Comparison of ENCODE assay signal across 21 cellular contexts in the genomic region with DNA sequence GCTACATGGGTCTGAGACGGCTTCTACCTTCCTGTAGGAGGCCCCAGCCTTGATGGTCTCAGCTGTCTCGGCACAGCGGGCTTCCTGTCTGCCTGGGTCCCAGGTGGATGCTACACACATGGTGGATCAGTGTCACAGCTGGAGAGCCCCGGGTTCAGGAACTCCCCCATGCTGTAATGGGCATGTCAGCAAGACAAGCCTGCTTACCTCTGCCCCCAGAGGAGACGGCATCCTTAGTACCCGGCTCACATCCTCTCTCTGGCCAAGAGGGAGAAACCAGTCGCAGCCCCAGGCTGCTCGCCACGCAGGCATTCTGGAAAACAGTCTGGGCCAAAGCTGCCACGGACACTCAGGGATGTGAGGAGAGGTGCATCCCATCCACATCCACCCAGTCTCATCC. TPM values are rescaled to one million over a fixed set of nuclear protein-coding genes. Genes with fewer than 3 reads are reported as not detected.
DNase-seq lines count a peak whose midpoint lies in the region; ATAC-seq, FAIRE-seq and TF ChIP-seq lines count a peak whose summit lies in the region.
"Had no signal": no experiment of that assay in that cellular context is flagged by ENCODE, and none has a peak within 500 bp of the region (broad histone marks: within the 10 kb centered on the region; RNA-seq: fewer than 3 reads in every experiment).

No MANE protein-coding gene starts in this region.

- TF ChIP-seq CTCF in natural killer cell (IDR thresholded peaks at IDR 0.05) (no peak), kidney (IDR thresholded peaks at IDR 0.05; ENCODE audit: borderline replicate concordance, extremely low read depth, insufficient read depth) (no peak), uterus (IDR thresholded peaks at IDR 0.05) (no peak), mesothelial cell of epicardium (IDR thresholded peaks at IDR 0.05; ENCODE audit: unreplicated experiment) (no peak)
- no peak for TF ChIP-seq CTCF in CD8-positive, alpha-beta T cell (IDR thresholded peaks at IDR 0.05)

- H3K4me3 ChIP-seq in kidney (ENCODE audit: low read length in 2 of 2), result no peak overlapping the region
- no peak overlapping the region for H3K4me3 ChIP-seq in uterus
- no peak overlapping the region for H3K4me3 ChIP-seq in CD8-positive, alpha-beta T cell (ENCODE audit: low read depth, low read length)

- no peak for ATAC-seq in natural killer cell treated with Interleukin-12 subunit alpha and Interleukin-12 subunit beta and Interleukin-15 and Interleukin-18, amount 100 ng/mL, for 72 hours
- no peak for ATAC-seq in natural killer cell
- ATAC-seq in CD8-positive, alpha-beta T cell, result no peak

- H3K27ac ChIP-seq in kidney (ENCODE audit: low read depth in 2 of 2, low read length in 2 of 2), result no peak overlapping the region
- H3K27ac ChIP-seq in uterus, result peak overlapping the region; percentile 91 to 95
- no peak overlapping the region for H3K27ac ChIP-seq in CD8-positive, alpha-beta T cell (ENCODE audit: low read depth, low read length)

- H3K4me1 ChIP-seq in kidney (ENCODE audit: control insufficient read depth in 1 of 2, insufficient read depth in 1 of 2, low read depth in 1 of 2, low read length in 2 of 2), result no peaks in the 10 kb centered on the region
- peaks cover 22 to 29% of the 10 kb centered on the region in 2 donors for H3K4me1 ChIP-seq in uterus
- H3K4me1 ChIP-seq in CD8-positive, alpha-beta T cell (ENCODE audit: insufficient read depth, low read length), result peaks cover 10% of the 10 kb centered on the region

- CTCF ChIA-PET in CD8-positive, alpha-beta T cell (lab: Charles Lee), result no interaction called here

- peaks cover 23 to 35% of the 10 kb centered on the region in 2 donors for H3K4me1 Mint-ChIP-seq in natural killer cell treated with Interleukin-12 subunit alpha and Interleukin-12 subunit beta and Interleukin-15 and Interleukin-18, amount 100 ng/mL, for 72 hours (ENCODE audit: low read depth in 2 of 2)
- H3K4me1 Mint-ChIP-seq in natural killer cell (peaks cover 25 to 41% of the 10 kb centered on the region in 2 donors), mesothelial cell of epicardium (no peaks in the 10 kb centered on the region)
- peaks cover 48% of the 10 kb centered on the region for H3K4me1 Mint-ChIP-seq in CD8-positive, alpha-beta T cell (ENCODE audit: low read depth)

- H3K9me3 Mint-ChIP-seq in natural killer cell treated with Interleukin-12 subunit alpha and Interleukin-12 subunit beta and Interleukin-15 and Interleukin-18, amount 100 ng/mL, for 72 hours, result no peaks in the 10 kb centered on the region
- H3K9me3 Mint-ChIP-seq in natural killer cell, result no peaks in the 10 kb centered on the region
- no peaks in the 10 kb centered on the region for H3K9me3 Mint-ChIP-seq in CD8-positive, alpha-beta T cell
- no peaks in the 10 kb centered on the region for H3K9me3 Mint-ChIP-seq in mesothelial cell of epicardium

- DNase-seq in natural killer cell treated with Interleukin-12 subunit alpha and Interleukin-12 subunit beta and Interleukin-15 and Interleukin-18, amount 100 ng/mL, for 72 hours (ENCODE audit: low spot score), result peak; percentile 26
- DNase-seq in natural killer cell (no peak), RPMI8226 (peak; percentile 34), kidney (peak; percentile 68), uterus (no peak), mesothelial cell of epicardium (ENCODE audit: low spot score in 2 of 2, unreplicated experiment in 2 of 2) (no peak), GM12891 (ENCODE audit: insufficient read length, low spot score) (no peak)
- no peak for DNase-seq in CD8-positive, alpha-beta T cell
- DNase-seq: DMS53, H7, KBM-7, MV-4-11, NCI-H1105 treated with DMSO at 0.1 percent for 48 hours, NCI-H1930, NCI-H2107, NCI-H446 treated with DMSO at 0.1 percent for 48 hours, NCI-H526, SHP77 treated with DMSO at 0.1 percent for 48 hours had no signal

- H3K36me3 ChIP-seq in kidney (ENCODE audit: control insufficient read depth in 1 of 2, insufficient read depth in 2 of 2, low read length in 2 of 2) (peaks cover 8% of the 10 kb centered on the region in 2 donors), uterus (no peaks in the 10 kb centered on the region)
- peaks cover 14% of the 10 kb centered on the region for H3K36me3 ChIP-seq in CD8-positive, alpha-beta T cell (ENCODE audit: insufficient read depth, low read length)

- intact Hi-C loops in natural killer cell (cut with micrococcal nuclease), result no loop called here
- intact Hi-C loops in kidney (cut with DNase I), result no loop called here
- intact Hi-C loops in uterus (cut with DNase I; ENCODE audit: low total_unique reads), result no loop called here
- intact Hi-C loops in CD8-positive, alpha-beta T cell (cut with DNase I, micrococcal nuclease), result no loop called here

- peaks cover 6% of the 10 kb centered on the region for H3K36me3 Mint-ChIP-seq in natural killer cell treated with Interleukin-12 subunit alpha and Interleukin-12 subunit beta and Interleukin-15 and Interleukin-18, amount 100 ng/mL, for 72 hours
- H3K36me3 Mint-ChIP-seq in natural killer cell (no peaks in the 10 kb centered on the region), mesothelial cell of epicardium (peaks cover 6% of the 10 kb centered on the region)
- H3K36me3 Mint-ChIP-seq in CD8-positive, alpha-beta T cell, result peaks cover 38% of the 10 kb centered on the region

- no peak for FAIRE-seq in kidney (lab: Jason Lieb, UNC)
- no peak for FAIRE-seq in GM12891 (lab: Jason Lieb, UNC)
- FAIRE-seq: D721Med, HTR-8/SVneo had no signal

- H3K27me3 Mint-ChIP-seq in natural killer cell treated with Interleukin-12 subunit alpha and Interleukin-12 subunit beta and Interleukin-15 and Interleukin-18, amount 100 ng/mL, for 72 hours, result no peaks in the 10 kb centered on the region
- H3K27me3 Mint-ChIP-seq in natural killer cell (ENCODE audit: low read depth in 2 of 2), result no peaks in the 10 kb centered on the region
- H3K27me3 Mint-ChIP-seq in CD8-positive, alpha-beta T cell (ENCODE audit: low read depth), result no peaks in the 10 kb centered on the region
- H3K27me3 Mint-ChIP-seq in mesothelial cell of epicardium (ENCODE audit: low read depth), result no peaks in the 10 kb centered on the region
- H3K27me3 Mint-ChIP-seq: B cell had no signal

- POLR2A ChIA-PET in CD8-positive, alpha-beta T cell (lab: Charles Lee), result no interaction called here

- H3K9me3 ChIP-seq in kidney (ENCODE audit: control insufficient read depth in 1 of 2, low read length in 2 of 2), result no peaks in the 10 kb centered on the region
- no peaks in the 10 kb centered on the region for H3K9me3 ChIP-seq in uterus
- H3K9me3 ChIP-seq in CD8-positive, alpha-beta T cell (ENCODE audit: low read length), result no peaks in the 10 kb centered on the region

- no peak overlapping the region for H3K9ac ChIP-seq in kidney (ENCODE audit: low read length in 2 of 2)

- H3K4me3 Mint-ChIP-seq in natural killer cell treated with Interleukin-12 subunit alpha and Interleukin-12 subunit beta and Interleukin-15 and Interleukin-18, amount 100 ng/mL, for 72 hours, result no peak overlapping the region
- H3K4me3 Mint-ChIP-seq in natural killer cell, result no peak overlapping the region
- no peak overlapping the region for H3K4me3 Mint-ChIP-seq in CD8-positive, alpha-beta T cell
- H3K4me3 Mint-ChIP-seq in mesothelial cell of epicardium, result no peak overlapping the region
- H3K4me3 Mint-ChIP-seq: B cell had no signal

- no peaks in the 10 kb centered on the region for H3K27me3 ChIP-seq in uterus
- no peaks in the 10 kb centered on the region for H3K27me3 ChIP-seq in CD8-positive, alpha-beta T cell (ENCODE audit: insufficient read depth, low read length)

- no peak overlapping the region for H3K27ac Mint-ChIP-seq in natural killer cell treated with Interleukin-12 subunit alpha and Interleukin-12 subunit beta and Interleukin-15 and Interleukin-18, amount 100 ng/mL, for 72 hours
- H3K27ac Mint-ChIP-seq in natural killer cell (no peak overlapping the region), mesothelial cell of epicardium (no peak overlapping the region)
- no peak overlapping the region for H3K27ac Mint-ChIP-seq in CD8-positive, alpha-beta T cell
- H3K27ac Mint-ChIP-seq: B cell had no signal

- no peak for TF ChIP-seq POLR2A in uterus (IDR thresholded peaks at IDR 0.05)
- no peak for TF ChIP-seq POLR2A in GM12891 (IDR thresholded peaks at IDR 0.05; ENCODE audit: low read depth, low read length)

TF ChIP-seq in GM12891, 5 proteins besides CTCF, POLR2A, EP300 and RAD21:
- TF ChIP-seq SPI1 (IDR thresholded peaks at IDR 0.05; ENCODE audit: low read depth, low read length), result no peak
- no peak for TF ChIP-seq TAF1 (IDR thresholded peaks at IDR 0.05; ENCODE audit: low read depth, low read length)
- TF ChIP-seq PAX5 (IDR thresholded peaks at IDR 0.05; ENCODE audit: insufficient read depth, low read length, severe bottlenecking), result no peak
- TF ChIP-seq POLR2AphosphoS5 (IDR thresholded peaks at IDR 0.05; ENCODE audit: low read depth, low read length), result no peak
- TF ChIP-seq POU2F2 (IDR thresholded peaks at IDR 0.05; ENCODE audit: low read depth, low read length), result no peak

RNA-seq across cellular contexts. Expression of a gene that starts 10.3 kb away (rescaled TPM):
- 10 to 100 TPM; 23.5 to 32.5 TPM for total RNA-seq in natural killer cell treated with Interleukin-12 subunit alpha and Interleukin-12 subunit beta and Interleukin-15 and Interleukin-18, amount 100 ng/mL, for 72 hours
- total RNA-seq in natural killer cell (10 to 100 TPM; 19.0 to 24.2 (median 23.1) TPM), kidney (32.4 TPM), uterus (10 to 100 TPM; 33.3 to 75.5 (median 55.2) TPM), mesothelial cell of epicardium (41.6 to 42.6 TPM (median 41.8 TPM) in 3 replicates)
- polyA plus RNA-seq in kidney (ENCODE audit: insufficient read depth, low read depth, low replicate concordance), result 31.6 TPM
- 10 to 100 TPM; 11.0 to 13.8 TPM for total RNA-seq in CD8-positive, alpha-beta T cell
- polyA plus RNA-seq in GM12891 (2012; ENCODE audit: low read depth, missing spikeins), result 21.8 TPM

RNA-seq across cellular contexts. Expression of a gene that starts 10.5 kb away (rescaled TPM):
- total RNA-seq in natural killer cell treated with Interleukin-12 subunit alpha and Interleukin-12 subunit beta and Interleukin-15 and Interleukin-18, amount 100 ng/mL, for 72 hours, result 10 to 100 TPM; 17.3 to 34.0 TPM
- 10 to 100 TPM in 2 of 3 donors, 1 to 10 TPM in 1; 8.8 to 12.4 (median 12.3) TPM for total RNA-seq in natural killer cell
- 15.9 TPM for total RNA-seq in kidney
- polyA plus RNA-seq in kidney (ENCODE audit: insufficient read depth, low read depth, low replicate concordance), result 12.6 TPM
- 10 to 100 TPM in 2 of 4 donors, 1 to 10 TPM in 2; 5.0 to 29.6 (median 15.7) TPM for total RNA-seq in uterus
- 1 to 10 TPM; 7.4 to 9.5 TPM for total RNA-seq in CD8-positive, alpha-beta T cell
- 20.6 to 26.4 TPM (median 20.8 TPM) in 3 replicates for total RNA-seq in mesothelial cell of epicardium
- 10.5 TPM for polyA plus RNA-seq in GM12891 (2012; ENCODE audit: low read depth, missing spikeins)

Comparison
In these comparisons a context has a peak if more than half of its experiments do, and no peak if none do; other contexts are left out.
1. DNase-seq: peak in natural killer cell treated with Interleukin-12 subunit alpha and Interleukin-12 subunit beta and Interleukin-15 and Interleukin-18, amount 100 ng/mL, for 72 hours (single experiment), RPMI8226 (single experiment) and kidney (single experiment); none in natural killer cell (single experiment), uterus (0 of 2), CD8-positive, alpha-beta T cell (0 of 7), mesothelial cell of epicardium (0 of 2) and GM12891 (single experiment).
2. H3K27ac ChIP-seq: peak in uterus (2 of 2); none in kidney (0 of 2) and CD8-positive, alpha-beta T cell (single experiment).